Comparison of ENCODE assay signal across 8 cellular contexts in the genomic region with DNA sequence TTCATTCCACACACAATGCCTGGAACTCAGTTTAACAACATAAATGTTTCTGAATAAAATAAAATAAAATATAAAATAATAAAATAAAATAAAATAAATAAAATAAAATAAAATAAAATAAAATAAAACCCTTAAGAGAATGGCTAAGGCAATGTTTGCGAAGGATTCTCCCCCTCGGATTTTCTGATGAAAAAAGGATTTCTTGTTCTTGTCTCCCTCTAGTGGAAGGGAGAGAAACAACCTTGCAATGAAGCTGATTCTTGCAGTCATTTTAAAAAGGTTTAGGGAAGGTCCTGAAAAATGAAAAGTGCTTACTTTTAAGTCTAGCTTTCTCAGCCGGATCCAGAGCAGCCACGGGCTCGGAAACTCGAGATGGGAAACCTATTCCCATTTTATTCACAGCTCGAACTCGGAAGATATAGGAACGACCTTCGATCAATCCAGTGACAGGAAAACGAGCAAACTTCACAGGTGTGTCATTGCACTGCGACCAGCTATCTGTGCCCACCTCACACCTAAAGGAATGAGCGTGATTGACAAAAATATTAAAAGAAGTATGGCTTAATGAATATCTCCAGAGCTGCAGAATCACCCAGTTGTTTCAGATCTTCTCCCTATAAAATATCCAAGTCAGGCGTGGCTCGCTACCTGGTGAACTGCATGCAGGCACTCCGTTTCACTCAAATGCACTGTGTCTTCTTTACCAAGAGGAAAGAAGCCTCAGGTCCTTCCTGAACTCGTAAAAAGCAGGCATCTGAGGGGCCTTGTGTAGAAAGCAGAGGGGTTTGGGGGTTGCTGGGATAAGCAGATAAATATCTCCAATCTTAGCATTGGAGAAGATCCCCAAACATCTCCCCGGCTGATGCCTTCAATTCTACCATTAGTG.
DNase-seq lines count a peak whose midpoint lies in the region; ATAC-seq and TF ChIP-seq lines count a peak whose summit lies in the region.

No MANE protein-coding gene starts in this region.

- DNase-seq in CD8-positive, alpha-beta T cell, result no peak
- peak; percentile 28 for DNase-seq in HEK293T (ENCODE audit: extremely low spot score)
- DNase-seq in PC-3, result peak; percentile 59
- DNase-seq in epidermal melanocyte (ENCODE audit: insufficient read length, low spot score), result peak; percentile 41
- peak; percentile 12 for DNase-seq in neuronal stem cell (ENCODE audit: low spot score)
- DNase-seq in stimulated activated CD4-positive, alpha-beta T cell treated with anti-CD3 and anti-CD28 coated beads, Interleukin-4, amount 100 ng/mL, for 24 hours, result no peak
- no peak for DNase-seq in activated naive CD4-positive, alpha-beta T cell treated with anti-CD3 and anti-CD28 coated beads, Interleukin-2, amount 50 U/mL, for 16 hours

- H3K79me1 ChIP-seq in neuronal stem cell (ENCODE audit: low read depth, low read length), result no peaks in the 10 kb centered on the region

- no peaks in the 10 kb centered on the region for H4K20me1 ChIP-seq in PC-3 (ENCODE audit: low read length)

- H3K4me3 Mint-ChIP-seq in CD8-positive, alpha-beta T cell, result no peak overlapping the region

- no peak overlapping the region for H3K14ac ChIP-seq in neuronal stem cell (ENCODE audit: low read length)

- H3K9ac ChIP-seq in PC-3 (ENCODE audit: low read length) (no peak overlapping the region), neuronal stem cell (ENCODE audit: low read depth, low read length, poor library complexity) (no peak overlapping the region)

- no peaks in the 10 kb centered on the region for H3K9me2 ChIP-seq in PC-3 (replicated peaks; ENCODE audit: low read length)

- no peak overlapping the region for H3K27ac Mint-ChIP-seq in CD8-positive, alpha-beta T cell

- no TSS peak for BruUV-seq in PC-3 (replicated peaks; lab: Mats Ljungman, UMichigan)

- peak overlapping the region; percentile 79 for H2AFZ ChIP-seq in PC-3 (ENCODE audit: low read length)
- H2AFZ ChIP-seq in neuronal stem cell (ENCODE audit: low read length), result peak overlapping the region; percentile 11

- H3K9me3 Mint-ChIP-seq in CD8-positive, alpha-beta T cell, result no peaks in the 10 kb centered on the region

- no peak overlapping the region for H3K18ac ChIP-seq in neuronal stem cell (ENCODE audit: low read length)

- no peak overlapping the region for H2BK15ac ChIP-seq in neuronal stem cell (ENCODE audit: low read length)

- no peak overlapping the region for H4K91ac ChIP-seq in neuronal stem cell (ENCODE audit: low read depth, low read length, poor library complexity)

- no peaks in the 10 kb centered on the region for H3F3A ChIP-seq in PC-3 (ENCODE audit: low read length, unreplicated experiment)

- no peak overlapping the region for H3K27ac ChIP-seq in CD8-positive, alpha-beta T cell (ENCODE audit: low read depth, low read length)
- H3K27ac ChIP-seq in PC-3 (ENCODE audit: low read length), result no peak overlapping the region
- no peak overlapping the region for H3K27ac ChIP-seq in neuronal stem cell (replicated peaks; ENCODE audit: low read length)

- no peak overlapping the region for H2AK5ac ChIP-seq in neuronal stem cell (ENCODE audit: low read depth, low read length)

- WGBS in neuronal stem cell (ENCODE audit: extremely low coverage in 2 of 2, insufficient read length in 2 of 2, insufficient replicate concordance in 1 of 2), 2 donors, result no CpG with 5 or more reads among the region's 18 CpGs

- CTCF ChIA-PET in CD8-positive, alpha-beta T cell (lab: Charles Lee), result interaction anchor here (0.6 to 3.0 kb wide), 45 partner anchors 9 to 515 kb away, joined by 3 to 44 read pairs (median 4); partner anchors contain the start of genes MYL12A and MYOM1
- CTCF ChIA-PET in HEK293T (lab: Yijun Ruan, JAX), result interaction anchor here (1.0 kb wide), 2 partner anchors 12 to 89 kb away, joined by 4 read pairs; no protein-coding TSS in a partner anchor
- CTCF ChIA-PET in PC-3 (lab: Charles Lee), result interaction anchor here (0.5 to 1.6 kb wide), 14 partner anchors 13 to 562 kb away, joined by 3 to 27 read pairs (median 3); partner anchors contain the start of gene MYL12A

- H3K4me2 ChIP-seq in PC-3 (ENCODE audit: low read length), result peak overlapping the region; percentile 68
- no peak overlapping the region for H3K4me2 ChIP-seq in neuronal stem cell (ENCODE audit: insufficient read depth, low read length, poor library complexity, severe bottlenecking)

- no peaks in the 10 kb centered on the region for H3K27me3 ChIP-seq in CD8-positive, alpha-beta T cell (ENCODE audit: insufficient read depth, low read length)
- H3K27me3 ChIP-seq in PC-3 (ENCODE audit: low read length) (no peaks in the 10 kb centered on the region), neuronal stem cell (ENCODE audit: control insufficient read depth in 3 of 3, insufficient read depth in 3 of 3, low read depth in 1 of 3, low read length in 3 of 3) (no peaks in the 10 kb centered on the region)

- intact Hi-C loops in CD8-positive, alpha-beta T cell (cut with DNase I, micrococcal nuclease), result loop anchor here (1.0 to 5.0 kb wide), 6 partner anchors 61 to 516 kb away; no protein-coding TSS in a partner anchor
- intact Hi-C loops in PC-3 (cut with micrococcal nuclease), result loop anchor here (1.0 to 5.0 kb wide), 3 partner anchors 64 to 219 kb away; no protein-coding TSS in a partner anchor

- H2BK120ac ChIP-seq in neuronal stem cell (ENCODE audit: low read depth, low read length), result no peak overlapping the region

- no peak overlapping the region for H3K4ac ChIP-seq in neuronal stem cell (ENCODE audit: low read length)

- H4K8ac ChIP-seq in neuronal stem cell (ENCODE audit: low read depth, low read length), result no peak overlapping the region

- H3K23ac ChIP-seq in neuronal stem cell (ENCODE audit: low read depth, low read length, poor library complexity), result no peak overlapping the region

- H3K36me3 Mint-ChIP-seq in CD8-positive, alpha-beta T cell, result peaks cover 2% of the 10 kb centered on the region

- H3K79me2 ChIP-seq in PC-3 (ENCODE audit: low read length), result no peaks in the 10 kb centered on the region

- no peak overlapping the region for H2BK5ac ChIP-seq in neuronal stem cell (ENCODE audit: low read length)

- no peak overlapping the region for H2BK12ac ChIP-seq in neuronal stem cell (ENCODE audit: low read length)

- no peak overlapping the region for H3K4me3 ChIP-seq in CD8-positive, alpha-beta T cell (ENCODE audit: low read depth, low read length)
- H3K4me3 ChIP-seq in PC-3 (ENCODE audit: low read length), result peak overlapping the region; percentile 50; the same call in 1 of the 2 replicates
- H3K4me3 ChIP-seq in neuronal stem cell (ENCODE audit: low read length in 2 of 2), result no peak overlapping the region

- no peaks in the 10 kb centered on the region for H3K27me3 Mint-ChIP-seq in CD8-positive, alpha-beta T cell (ENCODE audit: low read depth)

- no peaks in the 10 kb centered on the region for H3K4me1 ChIP-seq in CD8-positive, alpha-beta T cell (ENCODE audit: insufficient read depth, low read length)
- H3K4me1 ChIP-seq in PC-3 (ENCODE audit: insufficient read depth, low read length) (no peaks in the 10 kb centered on the region), neuronal stem cell (ENCODE audit: control insufficient read depth in 2 of 2, insufficient read depth in 1 of 2, low read depth in 1 of 2, low read length in 2 of 2) (no peaks in the 10 kb centered on the region)

- ATAC-seq in CD8-positive, alpha-beta T cell, result no peak
- ATAC-seq in PC-3 (no peak), GM21786 (IDR thresholded peaks at IDR 0.05; ENCODE audit: unreplicated experiment) (no peak)

- POLR2A ChIA-PET in CD8-positive, alpha-beta T cell (lab: Charles Lee), result interaction anchor here (1.0 to 1.7 kb wide), 2 partner anchors 94 to 156 kb away, joined by 3 to 6 read pairs; no protein-coding TSS in a partner anchor
- POLR2A ChIA-PET in HEK293T (lab: Yijun Ruan, JAX) (no interaction called here), PC-3 (lab: Charles Lee; ENCODE audit: unreplicated experiment) (interaction anchor here (0.6 kb wide), 2 partner anchors 94 to 95 kb away, joined by 3 to 4 read pairs; no protein-coding TSS in a partner anchor)

- no peaks in the 10 kb centered on the region for H3K36me3 ChIP-seq in CD8-positive, alpha-beta T cell (ENCODE audit: insufficient read depth, low read length)
- no peaks in the 10 kb centered on the region for H3K36me3 ChIP-seq in PC-3 (ENCODE audit: low read depth, low read length)
- no peaks in the 10 kb centered on the region for H3K36me3 ChIP-seq in neuronal stem cell (replicated peaks in 1 of 2; ENCODE audit: control insufficient read depth in 2 of 2, insufficient read depth in 2 of 2, low read length in 2 of 2)

- H3K9me3 ChIP-seq in CD8-positive, alpha-beta T cell (ENCODE audit: low read length), result no peaks in the 10 kb centered on the region
- H3K9me3 ChIP-seq in PC-3 (ENCODE audit: low read length), result no peaks in the 10 kb centered on the region
- no peaks in the 10 kb centered on the region for H3K9me3 ChIP-seq in neuronal stem cell (replicated peaks in 1 of 2; ENCODE audit: control insufficient read depth in 2 of 2, insufficient read depth in 1 of 2, low read depth in 1 of 2, low read length in 2 of 2)

- H3K4me1 Mint-ChIP-seq in CD8-positive, alpha-beta T cell (ENCODE audit: low read depth), result peaks cover 4% of the 10 kb centered on the region

- TF ChIP-seq CTCF in CD8-positive, alpha-beta T cell (IDR thresholded peaks at IDR 0.05), result peak; percentile 93
- peak; percentile 74 for TF ChIP-seq CTCF in PC-3 (conservative IDR thresholded peaks at IDR 0.05; ENCODE audit: low read depth, low read length)

TF ChIP-seq in HEK293T, 16 proteins besides CTCF, POLR2A, EP300 and RAD21:
- TF ChIP-seq CTBP1 (IDR thresholded peaks at IDR 0.05; ENCODE audit: borderline replicate concordance) (no peak), ARNT (IDR thresholded peaks at IDR 0.05) (no peak), BHLHE40 (IDR thresholded peaks at IDR 0.05; ENCODE audit: borderline replicate concordance) (no peak), FOXK2 (IDR thresholded peaks at IDR 0.05) (no peak)

Comparison
In these comparisons a context has a peak if more than half of its experiments do, and no peak if none do; other contexts are left out.
1. DNase-seq: peak in HEK293T (single experiment), PC-3 (single experiment), epidermal melanocyte (single experiment) and neuronal stem cell (single experiment); none in CD8-positive, alpha-beta T cell (0 of 7), stimulated activated CD4-positive, alpha-beta T cell treated with anti-CD3 and anti-CD28 coated beads, Interleukin-4, amount 100 ng/mL, for 24 hours (single experiment) and activated naive CD4-positive, alpha-beta T cell treated with anti-CD3 and anti-CD28 coated beads, Interleukin-2, amount 50 U/mL, for 16 hours (single experiment).